Comparison of ENCODE assay signal across 9 cellular contexts in the genomic region with DNA sequence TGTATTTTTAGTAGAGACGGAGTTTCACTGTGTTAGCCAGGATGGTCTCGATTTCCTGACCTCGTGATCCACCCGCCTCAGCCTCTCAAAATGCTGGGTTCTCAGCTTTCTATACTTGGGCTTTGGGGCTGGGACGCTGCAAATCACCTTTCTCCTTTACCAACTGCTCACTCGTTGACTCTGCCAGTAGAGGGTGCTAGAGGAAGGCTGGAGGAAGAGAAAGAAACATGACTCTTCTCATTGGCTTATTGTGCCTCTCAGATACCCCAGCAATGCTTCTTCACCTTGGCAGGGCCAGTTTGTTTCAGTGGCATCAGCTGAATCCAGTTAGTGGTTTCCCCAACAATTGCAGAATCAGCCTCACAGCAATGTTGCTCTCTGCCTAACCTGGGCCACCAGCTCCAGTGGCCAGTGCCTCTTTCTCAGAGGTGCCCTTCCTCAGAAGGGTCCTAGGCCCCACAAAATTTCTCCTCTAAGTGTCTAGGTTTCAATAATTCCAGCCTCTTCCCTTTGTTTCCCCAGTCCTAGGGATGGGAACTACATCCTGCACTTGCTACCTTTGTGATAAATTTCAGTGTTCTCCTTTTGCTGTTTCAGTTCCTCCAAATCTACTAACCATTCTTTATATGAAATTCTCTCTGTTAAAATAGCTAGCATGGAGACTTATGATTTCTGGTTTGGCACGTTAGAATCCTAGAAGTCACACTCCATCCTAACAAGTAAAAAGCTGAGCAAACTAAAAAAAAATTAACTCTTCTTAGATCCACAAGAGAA.
DNase-seq lines count a peak whose midpoint lies in the region; ATAC-seq, FAIRE-seq and TF ChIP-seq lines count a peak whose summit lies in the region.
"Had no signal": no experiment of that assay in that cellular context is flagged by ENCODE, and none has a peak within 500 bp of the region (broad histone marks: within the 10 kb centered on the region; RNA-seq: fewer than 3 reads in every experiment).

No MANE protein-coding gene starts in this region.

- H3K79me2 ChIP-seq in endothelial cell of umbilical vein (ENCODE audit: control insufficient read depth, insufficient read depth, low read length), result no peaks in the 10 kb centered on the region

- peaks cover 16% of the 10 kb centered on the region for H3K27me3 Mint-ChIP-seq in activated CD8-positive, alpha-beta memory T cell treated with anti-CD3 and anti-CD28 coated beads, Interleukin-2, amount 10 ng/mL, durations not matched to agents 7 days and 5 days

- peak; percentile 82 for TF ChIP-seq CTCF in RWPE2 (IDR thresholded peaks at IDR 0.05; ENCODE audit: poor library complexity, severe bottlenecking)
- TF ChIP-seq CTCF in endothelial cell of umbilical vein (IDR thresholded peaks at IDR 0.05; ENCODE audit: extremely low read depth in 1 of 2, insufficient read depth in 1 of 2, low read depth in 1 of 2, low read length in 2 of 2), result peak; percentile 57 to 82
- TF ChIP-seq CTCF in pancreas (IDR thresholded peaks at IDR 0.05), result peak in 3 of 4 donors; percentile 24 to 50 (median 33)

- H3K4me1 ChIP-seq in RWPE2 (ENCODE audit: insufficient read depth, poor library complexity, severe bottlenecking), result no peaks in the 10 kb centered on the region
- no peaks in the 10 kb centered on the region for H3K4me1 ChIP-seq in endothelial cell of umbilical vein (ENCODE audit: control insufficient read depth, extremely low read depth, insufficient read depth, low read length)
- no peaks in the 10 kb centered on the region for H3K4me1 ChIP-seq in pancreas

- 21 to 31% methylated on average over 7 of the region's 7 CpGs for WGBS in pancreas, 2 donors

- intact Hi-C loops in endothelial cell of umbilical vein (cut with micrococcal nuclease), result loop anchor here (1.0 to 5.0 kb wide), 4 partner anchors 260 to 582 kb away; no protein-coding TSS in a partner anchor
- intact Hi-C loops in pancreas (cut with DNase I), result no loop called here
- intact Hi-C loops in sciatic nerve (cut with DNase I), result no loop called here

- BruUV-seq in endothelial cell of umbilical vein (replicated peaks; lab: Mats Ljungman, UMichigan), result no TSS peak

- no peak overlapping the region for H3K4me3 ChIP-seq in RWPE2 (ENCODE audit: severe bottlenecking)
- no peak overlapping the region for H3K4me3 ChIP-seq in endothelial cell of umbilical vein (replicated peaks in 1 of 3; ENCODE audit: insufficient read depth in 1 of 3, low read depth in 1 of 3, low read length in 3 of 3)
- no peak overlapping the region for H3K4me3 ChIP-seq in pancreas

- H3K9me3 Mint-ChIP-seq in activated CD8-positive, alpha-beta memory T cell treated with anti-CD3 and anti-CD28 coated beads, Interleukin-2, amount 10 ng/mL, durations not matched to agents 7 days and 5 days (ENCODE audit: low read depth), result no peaks in the 10 kb centered on the region

- dilution Hi-C loops in endothelial cell of umbilical vein (cut with MboI; ENCODE audit: extremely low pct_ligation_motif_present, low sequenced_read_pairs), result no loop called here

- no peak overlapping the region for H3K27ac ChIP-seq in RWPE2 (ENCODE audit: poor library complexity, severe bottlenecking)
- no peak overlapping the region for H3K27ac ChIP-seq in endothelial cell of umbilical vein (ENCODE audit: insufficient read depth, low read depth, low read length)
- H3K27ac ChIP-seq in pancreas, result no peak overlapping the region

- H3K36me3 Mint-ChIP-seq in activated CD8-positive, alpha-beta memory T cell treated with anti-CD3 and anti-CD28 coated beads, Interleukin-2, amount 10 ng/mL, durations not matched to agents 7 days and 5 days, result no peaks in the 10 kb centered on the region

- no peak overlapping the region for H3K9ac ChIP-seq in endothelial cell of umbilical vein (replicated peaks; ENCODE audit: extremely low read depth, insufficient read depth, low read length)

- no peaks in the 10 kb centered on the region for H3K4me1 Mint-ChIP-seq in activated CD8-positive, alpha-beta memory T cell treated with anti-CD3 and anti-CD28 coated beads, Interleukin-2, amount 10 ng/mL, durations not matched to agents 7 days and 5 days

- TF ChIP-seq POLR2A in endothelial cell of umbilical vein (IDR thresholded peaks at IDR 0.05; ENCODE audit: low read depth, low read length), result no peak

- H3K9me3 ChIP-seq in RWPE2 (ENCODE audit: severe bottlenecking), result peaks cover 2% of the 10 kb centered on the region
- no peaks in the 10 kb centered on the region for H3K9me3 ChIP-seq in endothelial cell of umbilical vein (replicated peaks; ENCODE audit: control insufficient read depth, insufficient read depth, low read length)
- H3K9me3 ChIP-seq in pancreas, result no peaks in the 10 kb centered on the region

- no peak overlapping the region for H3K4me3 Mint-ChIP-seq in activated CD8-positive, alpha-beta memory T cell treated with anti-CD3 and anti-CD28 coated beads, Interleukin-2, amount 10 ng/mL, durations not matched to agents 7 days and 5 days

- CTCF ChIA-PET in activated CD8-positive, alpha-beta memory T cell treated with anti-CD3 and anti-CD28 coated beads, Interleukin-2, amount 10 ng/mL, durations not matched to agents 7 days and 5 days (lab: Charles Lee), result interaction anchor here (1.2 kb wide), 2 partner anchors 26 to 583 kb away, joined by 4 to 6 read pairs; no protein-coding TSS in a partner anchor
- CTCF ChIA-PET in endothelial cell of umbilical vein (lab: Charles Lee), result interaction anchor here (0.8 to 5.8 kb wide), 31 partner anchors 9 to 702 kb away, joined by 3 to 82 read pairs (median 4); a partner anchor contains a TSS

- no peaks in the 10 kb centered on the region for H3K27me3 ChIP-seq in RWPE2 (ENCODE audit: insufficient read depth, poor library complexity, severe bottlenecking)
- peaks cover 0 to 2% of the 10 kb centered on the region in 2 experiments for H3K27me3 ChIP-seq in endothelial cell of umbilical vein (ENCODE audit: control insufficient read depth in 2 of 2, insufficient read depth in 2 of 2, low read length in 2 of 2)
- no peaks in the 10 kb centered on the region for H3K27me3 ChIP-seq in pancreas

- peak; percentile 68 for FAIRE-seq in endothelial cell of umbilical vein (lab: Jason Lieb, UNC)
- FAIRE-seq in pancreas (lab: Jason Lieb, UNC), result no peak
- FAIRE-seq: endometrium had no signal

- no peaks in the 10 kb centered on the region for H3K9me1 ChIP-seq in endothelial cell of umbilical vein (replicated peaks; ENCODE audit: control insufficient read depth, extremely low read depth, insufficient read depth, low read length)

- ATAC-seq in activated CD8-positive, alpha-beta memory T cell treated with anti-CD3 and anti-CD28 coated beads, Interleukin-2, amount 10 ng/mL, durations not matched to agents 7 days and 5 days, result no peak
- ATAC-seq in GM21737 (IDR thresholded peaks at IDR 0.05; ENCODE audit: unreplicated experiment) (peak; percentile 59), RWPE2 (ENCODE audit: low read depth) (peak; percentile 64; the same call in 2 of the 3 replicates), pancreas (peak; percentile 38 to 86 (median 78)), sciatic nerve (no peak)

- no peak overlapping the region for H3K27ac Mint-ChIP-seq in activated CD8-positive, alpha-beta memory T cell treated with anti-CD3 and anti-CD28 coated beads, Interleukin-2, amount 10 ng/mL, durations not matched to agents 7 days and 5 days

- H3K4me2 ChIP-seq in endothelial cell of umbilical vein (ENCODE audit: insufficient read depth, low read length), result no peak overlapping the region

- H4K20me1 ChIP-seq in endothelial cell of umbilical vein (replicated peaks; ENCODE audit: control insufficient read depth, extremely low read depth, insufficient read depth, low read length), result no peaks in the 10 kb centered on the region

- POLR2A ChIA-PET in endothelial cell of umbilical vein (lab: Charles Lee), result no interaction called here

- H3K36me3 ChIP-seq in RWPE2 (ENCODE audit: low read depth) (no peaks in the 10 kb centered on the region), endothelial cell of umbilical vein (ENCODE audit: control insufficient read depth in 2 of 2, extremely low read depth in 1 of 2, insufficient read depth in 2 of 2, low read length in 2 of 2) (no peaks in the 10 kb centered on the region), pancreas (no peaks in the 10 kb centered on the region)

- no peak overlapping the region for H2AFZ ChIP-seq in endothelial cell of umbilical vein (ENCODE audit: low read depth, low read length)

- DNase-seq in activated CD8-positive, alpha-beta memory T cell treated with anti-CD3 and anti-CD28 coated beads, Interleukin-2, amount 10 ng/mL, durations not matched to agents 7 days and 5 days, result peak; percentile 46
- no peak for DNase-seq in activated CD8-positive, alpha-beta memory T cell treated with anti-CD3 and anti-CD28 coated beads, Interleukin-2, amount 50 U/mL, for 48 hours
- DNase-seq in M059J (ENCODE audit: low read depth) (peak; percentile 80), RWPE2 (ENCODE audit: low spot score) (no peak), endothelial cell of umbilical vein (ENCODE audit: low read depth, low spot score) (peak; percentile 59), pancreas (peak in 4 of 6 donors; percentile 18 to 59 (median 35)), sciatic nerve (ENCODE audit: low spot score) (no peak)

TF ChIP-seq in endothelial cell of umbilical vein, 7 proteins besides CTCF, POLR2A, EP300 and RAD21:
- TF ChIP-seq FOS (IDR thresholded peaks at IDR 0.05; ENCODE audit: borderline replicate concordance, insufficient read depth, low read length) (no peak), POLR2AphosphoS5 (IDR thresholded peaks at IDR 0.05; ENCODE audit: insufficient read depth, low read depth, low read length) (no peak), MYC (IDR thresholded peaks at IDR 0.05; ENCODE audit: low read depth, low read length) (no peak), EZH2 (IDR thresholded peaks at IDR 0.05; ENCODE audit: borderline replicate concordance, low read depth, low read length, severe bottlenecking) (no peak), GATA2 (IDR thresholded peaks at IDR 0.05; ENCODE audit: insufficient read depth, insufficient read length, low read depth, low read length) (no peak), JUN (IDR thresholded peaks at IDR 0.05; ENCODE audit: borderline replicate concordance, insufficient read depth, insufficient read length, low read depth) (no peak)
- TF ChIP-seq, protein P1, sequence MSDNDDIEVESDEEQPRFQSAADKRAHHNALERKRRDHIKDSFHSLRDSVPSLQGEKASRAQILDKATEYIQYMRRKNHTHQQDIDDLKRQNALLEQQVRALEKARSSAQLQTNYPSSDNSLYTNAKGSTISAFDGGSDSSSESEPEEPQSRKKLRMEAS (IDR thresholded peaks at IDR 0.05; ENCODE audit: insufficient read depth, insufficient read length), result no peak

Comparison
In these comparisons a context has a peak if more than half of its experiments do, and no peak if none do; other contexts are left out.
1. DNase-seq: peak in activated CD8-positive, alpha-beta memory T cell treated with anti-CD3 and anti-CD28 coated beads, Interleukin-2, amount 10 ng/mL, durations not matched to agents 7 days and 5 days (single experiment), M059J (single experiment), endothelial cell of umbilical vein (single experiment) and pancreas (4 of 6); none in activated CD8-positive, alpha-beta memory T cell treated with anti-CD3 and anti-CD28 coated beads, Interleukin-2, amount 50 U/mL, for 48 hours (single experiment), RWPE2 (single experiment) and sciatic nerve (single experiment).
2. ATAC-seq: peak in GM21737 (single experiment), RWPE2 (single experiment) and pancreas (4 of 4); none in activated CD8-positive, alpha-beta memory T cell treated with anti-CD3 and anti-CD28 coated beads, Interleukin-2, amount 10 ng/mL, durations not matched to agents 7 days and 5 days (single experiment) and sciatic nerve (single experiment).
3. Peak in every context shown above with its lines, with median percentiles within 50 percentile points of each other: CTCF ChIP-seq.